Comparison of ENCODE assay signal across 21 cellular contexts in the genomic region with DNA sequence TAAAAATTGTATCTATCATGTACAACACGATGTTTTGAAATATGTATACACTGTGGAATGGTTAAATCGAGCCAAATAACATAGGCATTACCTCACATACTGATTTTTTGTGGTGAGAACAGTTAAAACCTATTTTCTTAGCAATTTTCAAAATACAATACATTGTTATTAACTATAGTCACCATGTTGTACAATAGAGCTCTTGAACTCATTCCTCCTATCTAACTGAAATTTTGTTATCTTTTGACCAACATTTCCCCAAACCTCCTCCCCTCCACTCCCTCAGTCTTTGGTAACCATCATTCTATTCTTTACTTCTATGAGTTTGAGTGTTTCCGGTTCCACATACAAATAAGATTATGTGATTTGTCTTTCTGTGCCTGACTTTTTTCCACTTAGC. TPM values are rescaled to one million over a fixed set of nuclear protein-coding genes. Genes with fewer than 3 reads are reported as not detected.
DNase-seq lines count a peak whose midpoint lies in the region; ATAC-seq, FAIRE-seq and TF ChIP-seq lines count a peak whose summit lies in the region.
"Had no signal": no experiment of that assay in that cellular context is flagged by ENCODE, and none has a peak within 500 bp of the region (broad histone marks: within the 10 kb centered on the region; RNA-seq: fewer than 3 reads in every experiment).

No MANE protein-coding gene starts in this region.

- no peak overlapping the region for H2BK15ac ChIP-seq in H1 (ENCODE audit: low read length)

- TF ChIP-seq RAD21 in H1 (IDR thresholded peaks at IDR 0.05 in 1 of 2, conservative IDR thresholded peaks at IDR 0.05 in 1 of 2; ENCODE audit: low read depth in 2 of 2, low read length in 2 of 2) = no peak

- peak overlapping the region; percentile 50; the same call in 1 of the 2 replicates for H2BK12ac ChIP-seq in H1 (ENCODE audit: low read depth, low read length)

- H3K23ac ChIP-seq in H1 (ENCODE audit: insufficient read length) = no peak overlapping the region

- no peak overlapping the region for H3K4ac ChIP-seq in H1 (replicated peaks; ENCODE audit: insufficient read length, low read depth, low read length)

- H4K20me1 ChIP-seq in H1 (replicated peaks in 1 of 2; ENCODE audit: control insufficient read depth in 1 of 2, insufficient read depth in 2 of 2, low read length in 2 of 2) = no peaks in the 10 kb centered on the region

- H4K91ac ChIP-seq in H1 (replicated peaks; ENCODE audit: insufficient read length, low read length) = no peak overlapping the region

- H3K4me3 ChIP-seq in Panc1 (ENCODE audit: low read depth in 2 of 2, low read length in 2 of 2) = no peak overlapping the region
- no peak overlapping the region for H3K4me3 ChIP-seq in H1 (ENCODE audit: extremely low read depth in 1 of 4, insufficient read depth in 2 of 4, low read depth in 3 of 4, low read length in 4 of 4)
- no peak overlapping the region for H3K4me3 ChIP-seq in coronary artery

- no peak overlapping the region for H2AK5ac ChIP-seq in H1 (ENCODE audit: low read depth, low read length)

- H2BK20ac ChIP-seq in H1 (ENCODE audit: low read length) = no peak overlapping the region

- no peaks in the 10 kb centered on the region; the same call in 1 of the 2 replicates for H3K36me3 ChIP-seq in Panc1 (ENCODE audit: control insufficient read depth, insufficient read depth, low read length)
- no peaks in the 10 kb centered on the region for H3K36me3 ChIP-seq in H1 (ENCODE audit: control insufficient read depth in 2 of 4, insufficient read depth in 4 of 4, low read length in 3 of 4)

- H3K23me2 ChIP-seq in H1 (ENCODE audit: low read depth, low read length) = peaks cover 5% of the 10 kb centered on the region; the same call in 1 of the 2 replicates

- H3K79me1 ChIP-seq in H1 (ENCODE audit: low read depth, low read length) = no peaks in the 10 kb centered on the region

- TF ChIP-seq POLR2A in H1 (IDR thresholded peaks at IDR 0.05; ENCODE audit: control extremely low read depth in 1 of 2, low read depth in 2 of 2, low read length in 2 of 2) = no peak

- 89% methylated on average over 3 of the region's 3 CpGs; no CpG with 5 or more reads in 1 of the 2 experiments for WGBS in H1 (ENCODE audit: extremely low coverage in 1 of 2, insufficient coverage in 1 of 2, insufficient read length in 1 of 2, insufficient replicate concordance in 2 of 2, low coverage in 1 of 2, low lambda C conversion rate in 2 of 2, missing lambda C conversion rate in 1 of 2), 2 experiments

- H2BK5ac ChIP-seq in H1 (ENCODE audit: low read depth, low read length) = no peak overlapping the region

- H2AFZ ChIP-seq in H1 (ENCODE audit: low read length) = no peak overlapping the region

- peaks cover 0 to 5% of the 10 kb centered on the region in 2 experiments; a peak in 2 of 4 replicates for H3K79me2 ChIP-seq in H1 (ENCODE audit: control insufficient read depth in 1 of 2, insufficient read depth in 2 of 2, low read length in 2 of 2)

- FAIRE-seq in H1 (lab: Jason Lieb, UNC) = no peak
- FAIRE-seq: G401.6 had no signal

- no peak overlapping the region for H3K18ac ChIP-seq in H1 (ENCODE audit: extremely low read depth, low read length)

- no peak overlapping the region for H4K8ac ChIP-seq in H1 (ENCODE audit: extremely low read depth, insufficient read depth, low read length)

- intact Hi-C loops in Panc1 (cut with micrococcal nuclease; ENCODE audit: unreplicated experiment) = no loop called here

- H3K9ac ChIP-seq in H1 (replicated peaks in 1 of 4; ENCODE audit: extremely low read depth in 1 of 4, low read depth in 3 of 4, low read length in 3 of 4) = no peak overlapping the region
- H3K9ac ChIP-seq: KMS-11, SK-N-SH had no signal

- no peak overlapping the region for H3K56ac ChIP-seq in H1 (replicated peaks; ENCODE audit: insufficient read length, low read depth, low read length)

- no peak overlapping the region for H2BK120ac ChIP-seq in H1 (replicated peaks; ENCODE audit: low read depth, low read length)

- no peak overlapping the region for H3K14ac ChIP-seq in H1 (ENCODE audit: insufficient read length)

- no peaks in the 10 kb centered on the region for H3K27me3 ChIP-seq in Panc1 (ENCODE audit: control insufficient read depth, insufficient read depth, low read length)
- H3K27me3 ChIP-seq in H1 (replicated peaks in 1 of 4; ENCODE audit: control insufficient read depth in 3 of 4, extremely low read depth in 1 of 4, insufficient read depth in 3 of 4, low read length in 3 of 4) = no peaks in the 10 kb centered on the region

- no peak for DNase-seq in Panc1 (ENCODE audit: low read depth, low spot score)
- peak; percentile 77 for DNase-seq in amniotic epithelial cell (ENCODE audit: low read depth)
- DNase-seq in H1 (ENCODE audit: low read depth in 1 of 2, low spot score in 2 of 2) = no peak
- DNase-seq in coronary artery (ENCODE audit: low spot score) = no peak
- no peak for DNase-seq in SHP77 (lab: John Stamatoyannopoulos, UW)
- DNase-seq: Caco-2; CD8-positive, alpha-beta T cell; NCI-H1048; NCI-H1417; NCI-H1694; NCI-H2029 treated with DMSO at 0.1 percent for 48 hours; NCI-H446 treated with DMSO at 0.1 percent for 48 hours; NCI-H526; NCI-H82; SIG-M5; SK-N-SH had no signal

- H3K4me1 ChIP-seq in Panc1 (ENCODE audit: control insufficient read depth, insufficient read depth, low read length) (peaks cover 30% of the 10 kb centered on the region), H1 (replicated peaks in 1 of 4; ENCODE audit: control insufficient read depth in 3 of 4, insufficient read depth in 4 of 4, low read length in 3 of 4) (peaks cover 5 to 11% (median 10%) of the 10 kb centered on the region in 4 experiments; a peak in 5 of 7 replicates)

- H4K5ac ChIP-seq in H1 (ENCODE audit: insufficient read length, low read depth, low read length) = no peak overlapping the region

- H3K4me2 ChIP-seq in H1 (ENCODE audit: insufficient read depth in 1 of 2, low read depth in 2 of 2, low read length in 2 of 2) = no peak overlapping the region
- H3K4me2 ChIP-seq: KMS-11, SK-N-SH had no signal

- ATAC-seq in Panc1 (no peak), HG02852 (IDR thresholded peaks at IDR 0.05; ENCODE audit: unreplicated experiment) (no peak), GM21723 (IDR thresholded peaks at IDR 0.05; ENCODE audit: unreplicated experiment) (no peak)
- ATAC-seq: CD8-positive, alpha-beta T cell had no signal

- CTCF ChIA-PET in Panc1 (lab: Charles Lee) (no interaction called here), H1 (lab: Charles Lee; ENCODE audit: partially characterized antibody) (interaction anchor here (2.1 kb wide), 1 partner anchor 298 kb away, joined by 5 read pairs; no protein-coding TSS in a partner anchor)

- H3K9me3 ChIP-seq in Panc1 (ENCODE audit: control insufficient read depth, insufficient read depth, low read depth, low read length) (no peaks in the 10 kb centered on the region), H1 (ENCODE audit: insufficient read depth in 2 of 2, low read depth in 1 of 2, low read length in 1 of 2) (peaks cover 0 to 3% of the 10 kb centered on the region in 2 experiments; a peak in 1 of 4 replicates)
- H3K9me3 ChIP-seq: Caco-2, SK-N-SH had no signal

- POLR2A ChIA-PET in Panc1 (lab: Charles Lee) (interaction anchor here (0.5 to 1.0 kb wide), 2 partner anchors 32 to 219 kb away, joined by 3 to 5 read pairs; no protein-coding TSS in a partner anchor), H1 (lab: Charles Lee; ENCODE audit: partially characterized antibody) (interaction anchor here (8.1 to 15.4 kb wide), 2 partner anchors 12 to 22 kb away, joined by 55 to 233 read pairs; a partner anchor contains a TSS)

- BruUV-seq in Panc1 (replicated peaks; lab: Mats Ljungman, UMichigan) = no TSS peak

- H3K27ac ChIP-seq in Panc1 (ENCODE audit: low read length) = peak overlapping the region; percentile 25; the same call in 1 of the 2 replicates
- H3K27ac ChIP-seq in H1 (ENCODE audit: low read depth, low read length) = no peak overlapping the region
- H3K27ac ChIP-seq in coronary artery = no peak overlapping the region
- H3K27ac ChIP-seq: C4-2B, KMS-11 had no signal

- TF ChIP-seq EP300 in H1 (IDR thresholded peaks at IDR 0.05; ENCODE audit: borderline replicate concordance in 1 of 2, low read depth in 2 of 2, low read length in 2 of 2) = no peak

- no peak for TF ChIP-seq CTCF in Panc1 (IDR thresholded peaks at IDR 0.05)
- TF ChIP-seq CTCF in H1 (IDR thresholded peaks at IDR 0.05; ENCODE audit: control extremely low read depth in 1 of 3, insufficient read depth in 1 of 3, low read depth in 1 of 3, low read length in 3 of 3) = no peak
- TF ChIP-seq CTCF in coronary artery (IDR thresholded peaks at IDR 0.05) = no peak

- in situ Hi-C loops in Panc1 (cut with HindIII; ENCODE audit: low pct_unique_long_range_greater_than_20kb, low sequenced_read_pairs) = no loop called here

TF ChIP-seq in H1, 55 proteins besides CTCF, POLR2A, EP300 and RAD21:
- TF ChIP-seq, protein P1, sequence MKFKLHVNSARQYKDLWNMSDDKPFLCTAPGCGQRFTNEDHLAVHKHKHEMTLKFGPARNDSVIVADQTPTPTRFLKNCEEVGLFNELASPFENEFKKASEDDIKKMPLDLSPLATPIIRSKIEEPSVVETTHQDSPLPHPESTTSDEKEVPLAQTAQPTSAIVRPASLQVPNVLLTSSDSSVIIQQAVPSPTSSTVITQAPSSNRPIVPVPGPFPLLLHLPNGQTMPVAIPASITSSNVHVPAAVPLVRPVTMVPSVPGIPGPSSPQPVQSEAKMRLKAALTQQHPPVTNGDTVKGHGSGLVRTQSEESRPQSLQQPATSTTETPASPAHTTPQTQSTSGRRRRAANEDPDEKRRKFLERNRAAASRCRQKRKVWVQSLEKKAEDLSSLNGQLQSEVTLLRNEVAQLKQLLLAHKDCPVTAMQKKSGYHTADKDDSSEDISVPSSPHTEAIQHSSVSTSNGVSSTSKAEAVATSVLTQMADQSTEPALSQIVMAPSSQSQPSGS (IDR thresholded peaks at IDR 0.05; ENCODE audit: low read length) = no peak
- no peak for TF ChIP-seq JUN (IDR thresholded peaks at IDR 0.05; ENCODE audit: low read depth, low read length)
- no peak for TF ChIP-seq TAF1 (IDR thresholded peaks at IDR 0.05; ENCODE audit: low read depth, low read length)
- TF ChIP-seq POLR2AphosphoS5 (IDR thresholded peaks at IDR 0.05; ENCODE audit: low read depth, low read length) = no peak
- no peak for TF ChIP-seq SUZ12 (IDR thresholded peaks at IDR 0.05; ENCODE audit: low read length)
- TF ChIP-seq BRCA1 (IDR thresholded peaks at IDR 0.05; ENCODE audit: low read depth, low read length) = no peak
TF ChIP-seq in H1: peak in this region for 0.

RNA-seq across cellular contexts. Expression of a gene that starts 6.8 kb away (rescaled TPM):
- 341 TPM for total RNA-seq in Panc1 (2021; ENCODE audit: unreplicated experiment)
- polyA plus RNA-seq in Panc1 (2012; ENCODE audit: insufficient read length) = 122 TPM
- total RNA-seq in H1 (2021; fragmentation: NEBNext Ultra II Directional; extraction: Animal tissue kit (Norgen Biotek cat#: 25700)) = 620 and 684 TPM in 2 replicates
- 163 and 245 TPM in 2 replicates for polyA plus RNA-seq in H1 (2011; rRNA removed)
- 172 TPM for polyA plus RNA-seq in H1 (2011; cell fraction: cytosol; rRNA removed)
- 187 TPM for polyA plus RNA-seq in H1 (2011; cell fraction: nucleus; rRNA removed)
- polyA plus RNA-seq in H1 (2012, experiment 1 of 2) = 133 to 299 TPM (median 236 TPM) in 4 replicates
- 17.4 TPM for polyA plus RNA-seq in H1 (2012, experiment 2 of 2)
- 830 TPM for polyA plus RNA-seq in H1 (2013, experiment 1 of 2)
- 877 TPM for polyA plus RNA-seq in H1 (2013, experiment 2 of 2)
- polyA minus RNA-seq in H1 (2011; rRNA and poly(A)+ RNA removed) = 313 and 345 TPM in 2 replicates
- polyA minus RNA-seq in H1 (2011; cell fraction: cytosol; rRNA and poly(A)+ RNA removed) = 195 TPM
- 474 TPM for polyA minus RNA-seq in H1 (2011; cell fraction: nucleus; rRNA and poly(A)+ RNA removed)
